In genomic region chr7:25822823-25823222, GRCh38 we compare ENCODE assay signal across 2 cellular contexts.
TF ChIP-seq lines count a peak whose summit lies in the region.

No MANE protein-coding gene starts in this region.

TF ChIP-seq in HepG2, 621 proteins besides CTCF, POLR2A, EP300 and RAD21:
- TF ChIP-seq MAFF (IDR thresholded peaks at IDR 0.05; ENCODE audit: low read depth, low read length) = peak; percentile 89
- peak; percentile 78 to 91 for TF ChIP-seq MAFK (conservative IDR thresholded peaks at IDR 0.05 in 1 of 2, IDR thresholded peaks at IDR 0.05 in 1 of 2; ENCODE audit: low read length in 2 of 2)
- TF ChIP-seq JDP2 (CRISPR knock-in tag; IDR thresholded peaks at IDR 0.05; ENCODE audit: borderline replicate concordance) = no peak
TF ChIP-seq in HepG2: peak in this region for 2.

TF ChIP-seq in H1, 55 proteins besides CTCF, POLR2A, EP300 and RAD21:
- TF ChIP-seq BRCA1 (IDR thresholded peaks at IDR 0.05; ENCODE audit: low read depth, low read length) (no peak), KDM4A (IDR thresholded peaks at IDR 0.05; ENCODE audit: low read depth, low read length, severe bottlenecking) (no peak), KDM1A (IDR thresholded peaks at IDR 0.05; ENCODE audit: borderline replicate concordance, low read length) (no peak), ATF2 (IDR thresholded peaks at IDR 0.05; ENCODE audit: low read length) (no peak), MAFK (IDR thresholded peaks at IDR 0.05; ENCODE audit: low read depth, low read length) (0 out of 2 replicates have a peak, but pooled peaks have one; percentile 19)
